In genomic region chr9:26775405-26775804, GRCh38 we compare ENCODE assay signal across 6 cellular contexts.
"Had no signal": no experiment of that assay in that cellular context is flagged by ENCODE, and none has a peak within 500 bp of the region (broad histone marks: within the 10 kb centered on the region; RNA-seq: fewer than 3 reads in every experiment).

No MANE protein-coding gene starts in this region.

- ATAC-seq: GM23338, K562 had no signal

- H3K4me3 ChIP-seq: GM23338, K562 had no signal

- H3K4me2 ChIP-seq: GM23338 had no signal

- H2AFZ ChIP-seq: GM23338 had no signal

- DNase-seq: H9, HCEC 1CT, IMR-90, KG1 had no signal
